In genomic region chr6:41602864-41603608, GRCh38 we compare ENCODE assay signal across 1 cellular context.
A peak's percentile ranks its signal among the peaks of the same experiment; 100 is the strongest.
TF ChIP-seq lines count a peak whose summit lies in the region.

No MANE protein-coding gene starts in this region.

TF ChIP-seq in HepG2, 621 proteins besides CTCF, POLR2A, EP300 and RAD21 (continued from another document and continues in another):
- TF ChIP-seq ZNF761 (CRISPR knock-in tag; conservative IDR thresholded peaks at IDR 0.05) (peak; percentile 64; the same call in 1 of the 2 replicates), MYC (CRISPR knock-in tag; IDR thresholded peaks at IDR 0.05; ENCODE audit: borderline replicate concordance) (no peak), DRAP1 (CRISPR knock-in tag; IDR thresholded peaks at IDR 0.05) (peak; percentile 42; the same call in 1 of the 2 replicates), CBFB (CRISPR knock-in tag; IDR thresholded peaks at IDR 0.05) (no peak), HMGXB4 (CRISPR knock-in tag; IDR thresholded peaks at IDR 0.05; ENCODE audit: borderline replicate concordance in 1 of 2, low read depth in 1 of 2) (peak; percentile 64 to 74; a peak in 1 of 4 replicates), ZSCAN30 (CRISPR knock-in tag; IDR thresholded peaks at IDR 0.05) (0 out of 2 replicates have a peak, but pooled peaks have one; percentile 42), POLR2G (IDR thresholded peaks at IDR 0.05; ENCODE audit: low read depth, low read length) (peak; percentile 59), PHF21A (CRISPR knock-in tag; IDR thresholded peaks at IDR 0.05) (0 out of 2 replicates have a peak, but pooled peaks have one; percentile 19), MEIS1 (CRISPR knock-in tag; IDR thresholded peaks at IDR 0.05; ENCODE audit: borderline replicate concordance) (peak; percentile 68; the same call in 1 of the 2 replicates), SPEN (CRISPR knock-in tag; IDR thresholded peaks at IDR 0.05; ENCODE audit: low read depth) (0 out of 2 replicates have a peak, but pooled peaks have one; percentile 19), ZNF205 (CRISPR knock-in tag; IDR thresholded peaks at IDR 0.05) (peak; percentile 66; the same call in 1 of the 2 replicates), ZNF670 (CRISPR knock-in tag; IDR thresholded peaks at IDR 0.05; ENCODE audit: borderline replicate concordance) (0 out of 2 replicates have a peak, but pooled peaks have one; percentile 44), ZSCAN9 (CRISPR knock-in tag; IDR thresholded peaks at IDR 0.05; ENCODE audit: borderline replicate concordance) (peak; percentile 60; the same call in 1 of the 2 replicates), ZNF124 (CRISPR knock-in tag; IDR thresholded peaks at IDR 0.05) (peak; percentile 82), MTA1 (CRISPR knock-in tag; IDR thresholded peaks at IDR 0.05; ENCODE audit: borderline replicate concordance) (no peak), ZFX (CRISPR knock-in tag; IDR thresholded peaks at IDR 0.05; ENCODE audit: low read depth) (peak; percentile 27; the same call in 1 of the 2 replicates), TSC22D2 (CRISPR knock-in tag; IDR thresholded peaks at IDR 0.05; ENCODE audit: borderline replicate concordance) (peak; percentile 94; the same call in 1 of the 2 replicates), YY1 (IDR thresholded peaks at IDR 0.05; ENCODE audit: insufficient read depth, insufficient replicate concordance, low read depth, low read length) (peak; percentile 61), RBM22 (optimal IDR thresholded peaks at IDR 0.05; ENCODE audit: low read length) (peak; percentile 54), AHR (CRISPR knock-in tag; IDR thresholded peaks at IDR 0.05) (0 out of 2 replicates have a peak, but pooled peaks have one; percentile 45), MXD4 (CRISPR knock-in tag; IDR thresholded peaks at IDR 0.05) (peak; percentile 67; the same call in 1 of the 2 replicates), KLF16 (CRISPR knock-in tag; IDR thresholded peaks at IDR 0.05) (peak in 1 of 2 experiments; percentile 64; a peak in 1 of 4 replicates), NRL (CRISPR knock-in tag; IDR thresholded peaks at IDR 0.05; ENCODE audit: borderline replicate concordance) (no peak), ZBTB3 (CRISPR knock-in tag; IDR thresholded peaks at IDR 0.05; ENCODE audit: borderline replicate concordance, low read depth) (0 out of 2 replicates have a peak, but pooled peaks have one; percentile 28), SMAD1 (CRISPR knock-in tag; IDR thresholded peaks at IDR 0.05; ENCODE audit: borderline replicate concordance, low read depth) (no peak), SAP130 (CRISPR knock-in tag; IDR thresholded peaks at IDR 0.05; ENCODE audit: low read depth) (peak; percentile 47), ELF3 (CRISPR knock-in tag; IDR thresholded peaks at IDR 0.05) (peak; percentile 82), ZBED4 (CRISPR knock-in tag; IDR thresholded peaks at IDR 0.05; ENCODE audit: borderline replicate concordance) (0 out of 2 replicates have a peak, but pooled peaks have one; percentile 40), HNF1B (CRISPR knock-in tag; IDR thresholded peaks at IDR 0.05) (no peak), CBX2 (IDR thresholded peaks at IDR 0.05; ENCODE audit: low read depth, low read length) (no peak), CBX2 (CRISPR knock-in tag; IDR thresholded peaks at IDR 0.05; ENCODE audit: low read depth) (no peak), THRA (CRISPR knock-in tag; IDR thresholded peaks at IDR 0.05; ENCODE audit: borderline replicate concordance) (peak; percentile 55), NFAT5 (CRISPR knock-in tag; IDR thresholded peaks at IDR 0.05) (0 out of 2 replicates have a peak, but pooled peaks have one; percentile 29), ZNF501 (CRISPR knock-in tag; IDR thresholded peaks at IDR 0.05) (peak; percentile 63), CEBPG (CRISPR knock-in tag; IDR thresholded peaks at IDR 0.05) (peak; percentile 30; the same call in 1 of the 2 replicates), ZNF687 (CRISPR knock-in tag; IDR thresholded peaks at IDR 0.05) (peak; percentile 37), THYN1 (CRISPR knock-in tag; IDR thresholded peaks at IDR 0.05; ENCODE audit: borderline replicate concordance, low read depth) (no peak), RFXANK (CRISPR knock-in tag; IDR thresholded peaks at IDR 0.05) (0 out of 2 replicates have a peak, but pooled peaks have one; percentile 64), NFKB2 (CRISPR knock-in tag; IDR thresholded peaks at IDR 0.05; ENCODE audit: borderline replicate concordance) (no peak; the same call in 1 of the 2 replicates)
